Comparison of ENCODE assay signal across 9 cellular contexts in genomic region chr1:21896652-21897532, GRCh38. TPM values are rescaled to one million over a fixed set of nuclear protein-coding genes. Genes with fewer than 3 reads are reported as not detected.
DNase-seq lines count a peak whose midpoint lies in the region; ATAC-seq, FAIRE-seq and TF ChIP-seq lines count a peak whose summit lies in the region.
"Had no signal": no experiment of that assay in that cellular context is flagged by ENCODE, and none has a peak within 500 bp of the region (broad histone marks: within the 10 kb centered on the region; RNA-seq: fewer than 3 reads in every experiment).

No MANE protein-coding gene starts in this region.

- H3K36me3 ChIP-seq in HCT116 (ENCODE audit: control insufficient read depth in 1 of 2, insufficient read depth in 2 of 2, low read length in 2 of 2) (no peaks in the 10 kb centered on the region), lung (ENCODE audit: control insufficient read depth in 2 of 2, insufficient read depth in 2 of 2, low read length in 2 of 2) (peaks cover 2 to 20% of the 10 kb centered on the region in 2 donors), small intestine (ENCODE audit: control insufficient read depth in 2 of 2, insufficient read depth in 2 of 2, low read length in 2 of 2) (peaks cover 0 to 2% of the 10 kb centered on the region in 2 donors)

- no peak for TF ChIP-seq RAD21 in HCT116 (IDR thresholded peaks at IDR 0.05; ENCODE audit: low read depth)

- peaks cover 28% of the 10 kb centered on the region for H3K27me3 Mint-ChIP-seq in endothelial cell (ENCODE audit: unreplicated experiment)
- H3K27me3 Mint-ChIP-seq: activated CD4-positive, alpha-beta memory T cell treated with anti-CD3 and anti-CD28 coated beads, Interleukin-2, amount 10 ng/mL, durations not matched to agents 7 days and 5 days had no signal

- no peak overlapping the region for H3K4me2 ChIP-seq in HCT116 (ENCODE audit: low read length)

- RAD21 ChIA-PET in HCT116 (lab: Charles Lee; ENCODE audit: low non-redundant PET in 1 of 2, low total read pairs in 2 of 2, uncharacterized antibody in 2 of 2, unreplicated experiment in 2 of 2): no interaction called here

- no peak for FAIRE-seq in small intestine (lab: Jason Lieb, UNC)

- H3K27me3 ChIP-seq in HCT116 (ENCODE audit: insufficient read depth, low read length): no peaks in the 10 kb centered on the region
- H3K27me3 ChIP-seq in lung (ENCODE audit: control insufficient read depth, insufficient read depth): no peaks in the 10 kb centered on the region
- H3K27me3 ChIP-seq in small intestine (ENCODE audit: control insufficient read depth in 2 of 2, insufficient read depth in 2 of 2, low read length in 2 of 2): no peaks in the 10 kb centered on the region

- H3K9ac ChIP-seq in HCT116 (ENCODE audit: low read length): no peak overlapping the region

- no peaks in the 10 kb centered on the region for H3K9me2 ChIP-seq in HCT116 (ENCODE audit: insufficient read depth)

- H3K4me3 Mint-ChIP-seq in endothelial cell (ENCODE audit: unreplicated experiment): peak overlapping the region; percentile 69
- H3K4me3 Mint-ChIP-seq: activated CD4-positive, alpha-beta memory T cell treated with anti-CD3 and anti-CD28 coated beads, Interleukin-2, amount 10 ng/mL, durations not matched to agents 7 days and 5 days had no signal

- POLR2A ChIA-PET in HCT116 (lab: Charles Lee): no interaction called here

- no peaks in the 10 kb centered on the region for H3K9me3 Mint-ChIP-seq in endothelial cell (ENCODE audit: unreplicated experiment)
- H3K9me3 Mint-ChIP-seq: activated CD4-positive, alpha-beta memory T cell treated with anti-CD3 and anti-CD28 coated beads, Interleukin-2, amount 10 ng/mL, durations not matched to agents 7 days and 5 days had no signal

- H2AFZ ChIP-seq in HCT116 (ENCODE audit: low read depth, low read length, poor library complexity, severe bottlenecking): no peak overlapping the region

- H3K4me3 ChIP-seq in HCT116 (replicated peaks in 1 of 2; ENCODE audit: low read depth in 1 of 2, low read length in 2 of 2) (no peak overlapping the region), lung (no peak overlapping the region), small intestine (ENCODE audit: low read depth in 1 of 2, low read length in 2 of 2) (no peak overlapping the region)

- DNase-seq in HCT116 (ENCODE audit: low read depth, low spot score) (no peak), endothelial cell (ENCODE audit: low spot score) (peak; percentile 67), lung (ENCODE audit: low spot score) (peak; percentile 41), small intestine (peak; percentile 74)
- no peak for DNase-seq in activated CD4-positive, alpha-beta T cell treated with anti-CD3 and anti-CD28 coated beads, Interleukin-2, amount 50 U/mL, for 1 hour
- DNase-seq: activated CD4-positive, alpha-beta memory T cell treated with anti-CD3 and anti-CD28 coated beads, Interleukin-2, amount 10 ng/mL, durations not matched to agents 7 days and 5 days had no signal

- H3K9me3 ChIP-seq in HCT116 (ENCODE audit: control insufficient read depth in 1 of 2, insufficient read depth in 1 of 2, low read depth in 1 of 2, low read length in 2 of 2): no peaks in the 10 kb centered on the region
- no peaks in the 10 kb centered on the region for H3K9me3 ChIP-seq in lung (ENCODE audit: control insufficient read depth in 2 of 2, insufficient read depth in 1 of 2, low read length in 1 of 2)
- no peaks in the 10 kb centered on the region for H3K9me3 ChIP-seq in small intestine (ENCODE audit: control insufficient read depth, low read depth)

- WGBS in lung, 2 donors: 56 to 73% methylated on average over 20 of the region's 20 CpGs
- WGBS in small intestine, 3 donors: 25 to 47% (median 45%) methylated on average over 20 of the region's 20 CpGs

- no peaks in the 10 kb centered on the region for H4K20me1 ChIP-seq in HCT116 (ENCODE audit: insufficient read depth)

- BruUV-seq in HCT116 (replicated peaks; lab: Mats Ljungman, UMichigan): no TSS peak

- H3K4me1 ChIP-seq in HCT116 (ENCODE audit: control insufficient read depth in 1 of 2, insufficient read depth in 2 of 2, low read length in 2 of 2): no peaks in the 10 kb centered on the region
- peaks cover 10 to 32% of the 10 kb centered on the region in 2 donors for H3K4me1 ChIP-seq in lung (ENCODE audit: control insufficient read depth in 2 of 2, insufficient read depth in 2 of 2, low read length in 2 of 2)
- H3K4me1 ChIP-seq in small intestine (ENCODE audit: control insufficient read depth in 2 of 2, insufficient read depth in 1 of 2, low read depth in 1 of 2, low read length in 1 of 2): peaks cover 5 to 7% of the 10 kb centered on the region in 2 donors

- ATAC-seq in HCT116 (0 out of 2 replicates have a peak, but pooled peaks have one; percentile 19), lung (ENCODE audit: insufficient read depth, low FRiP score) (peak; percentile 49), HG03159 (IDR thresholded peaks at IDR 0.05; ENCODE audit: unreplicated experiment) (no peak), HG03442 (IDR thresholded peaks at IDR 0.05; ENCODE audit: unreplicated experiment) (no peak), GM18858 (IDR thresholded peaks at IDR 0.05; ENCODE audit: unreplicated experiment) (no peak)

- peak overlapping the region; percentile 98 for H3K27ac Mint-ChIP-seq in endothelial cell (ENCODE audit: unreplicated experiment)
- H3K27ac Mint-ChIP-seq: activated CD4-positive, alpha-beta memory T cell treated with anti-CD3 and anti-CD28 coated beads, Interleukin-2, amount 10 ng/mL, durations not matched to agents 7 days and 5 days had no signal

- TF ChIP-seq CTCF in HCT116 (IDR thresholded peaks at IDR 0.05 in 2 of 3, conservative IDR thresholded peaks at IDR 0.05 in 1 of 3; ENCODE audit: borderline replicate concordance in 1 of 3, insufficient read depth in 1 of 3, low read depth in 2 of 3, low read length in 2 of 3): no peak
- no peak for TF ChIP-seq CTCF in endothelial cell (IDR thresholded peaks at IDR 0.05; ENCODE audit: unreplicated experiment)
- no peak for TF ChIP-seq CTCF in lung (IDR thresholded peaks at IDR 0.05; ENCODE audit: control extremely low read depth, extremely low read depth)

- H3K27ac ChIP-seq in HCT116 (ENCODE audit: low read depth, low read length) (no peak overlapping the region), lung (ENCODE audit: low read depth in 1 of 2, low read length in 1 of 2) (peak overlapping the region; percentile 55 to 87), small intestine (ENCODE audit: low read depth in 1 of 2, low read length in 1 of 2) (peak overlapping the region in 1 of 2 donors; percentile 73)

- H3K4me1 Mint-ChIP-seq in endothelial cell (ENCODE audit: unreplicated experiment): peaks cover 60% of the 10 kb centered on the region
- H3K4me1 Mint-ChIP-seq: activated CD4-positive, alpha-beta memory T cell treated with anti-CD3 and anti-CD28 coated beads, Interleukin-2, amount 10 ng/mL, durations not matched to agents 7 days and 5 days had no signal

- peaks cover 39% of the 10 kb centered on the region for H3K36me3 Mint-ChIP-seq in endothelial cell (ENCODE audit: low read depth, unreplicated experiment)

- H3K79me2 ChIP-seq in HCT116 (ENCODE audit: insufficient read depth, low read length): no peaks in the 10 kb centered on the region

- intact Hi-C loops in HCT116 (cut with micrococcal nuclease): no loop called here

- TF ChIP-seq POLR2A in HCT116 (IDR thresholded peaks at IDR 0.05; ENCODE audit: borderline replicate concordance, extremely low read depth, insufficient read depth, insufficient read length): no peak

- CTCF ChIA-PET in HCT116 (lab: Charles Lee): no interaction called here

TF ChIP-seq in HCT116, 20 proteins besides CTCF, POLR2A, EP300 and RAD21 (continues in another document):
- TF ChIP-seq FOSL1 (IDR thresholded peaks at IDR 0.05; ENCODE audit: low read depth) (no peak), SP1 (IDR thresholded peaks at IDR 0.05; ENCODE audit: low read depth) (no peak), ELF1 (IDR thresholded peaks at IDR 0.05; ENCODE audit: borderline replicate concordance, low read depth) (no peak)
- TF ChIP-seq, protein P1, sequence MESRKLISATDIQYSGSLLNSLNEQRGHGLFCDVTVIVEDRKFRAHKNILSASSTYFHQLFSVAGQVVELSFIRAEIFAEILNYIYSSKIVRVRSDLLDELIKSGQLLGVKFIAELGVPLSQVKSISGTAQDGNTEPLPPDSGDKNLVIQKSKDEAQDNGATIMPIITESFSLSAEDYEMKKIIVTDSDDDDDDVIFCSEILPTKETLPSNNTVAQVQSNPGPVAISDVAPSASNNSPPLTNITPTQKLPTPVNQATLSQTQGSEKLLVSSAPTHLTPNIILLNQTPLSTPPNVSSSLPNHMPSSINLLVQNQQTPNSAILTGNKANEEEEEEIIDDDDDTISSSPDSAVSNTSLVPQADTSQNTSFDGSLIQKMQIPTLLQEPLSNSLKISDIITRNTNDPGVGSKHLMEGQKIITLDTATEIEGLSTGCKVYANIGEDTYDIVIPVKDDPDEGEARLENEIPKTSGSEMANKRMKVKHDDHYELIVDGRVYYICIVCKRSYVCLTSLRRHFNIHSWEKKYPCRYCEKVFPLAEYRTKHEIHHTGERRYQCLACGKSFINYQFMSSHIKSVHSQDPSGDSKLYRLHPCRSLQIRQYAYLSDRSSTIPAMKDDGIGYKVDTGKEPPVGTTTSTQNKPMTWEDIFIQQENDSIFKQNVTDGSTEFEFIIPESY (IDR thresholded peaks at IDR 0.05; ENCODE audit: extremely low read depth, insufficient replicate concordance, low read length): no peak

RNA-seq across cellular contexts. Expression of gene HSPG2, which starts 40.2 kb away (rescaled TPM):
- total RNA-seq in HCT116 (2021; ENCODE audit: unreplicated experiment) (55.7 TPM), endothelial cell (ENCODE audit: unreplicated experiment) (1,732 TPM), lung (100 to 1,000 TPM; 180 to 335 TPM)
- polyA plus RNA-seq in HCT116 (2012): 33.5 and 52.2 TPM in 2 replicates
- polyA plus RNA-seq in lung (100 to 1,000 TPM in 1 of 2 donors, 10 to 100 TPM in 1; 58.0 to 100 TPM), small intestine (10 to 100 TPM in 2 of 3 donors, 1 to 10 TPM in 1; 3.6 to 82.3 (median 15.1) TPM)

Comparison
In these comparisons a context has a peak if more than half of its experiments do, and no peak if none do; other contexts are left out.
1. ATAC-seq: peak in HCT116 (single experiment) and lung (single experiment); none in HG03159 (single experiment), HG03442 (single experiment) and GM18858 (single experiment).
2. DNase-seq: peak in endothelial cell (single experiment), lung (single experiment) and small intestine (single experiment); none in HCT116 (single experiment) and activated CD4-positive, alpha-beta T cell treated with anti-CD3 and anti-CD28 coated beads, Interleukin-2, amount 50 U/mL, for 1 hour (single experiment).